11 cellular contexts compared by ENCODE assay signal in genomic region chr12:55820679-55821078, GRCh38. TPM values are rescaled to one million over a fixed set of nuclear protein-coding genes. Genes with fewer than 3 reads are reported as not detected.
A peak's percentile ranks its signal among the peaks of the same experiment; 100 is the strongest.
DNase-seq lines count a peak whose midpoint lies in the region; ATAC-seq, FAIRE-seq and TF ChIP-seq lines count a peak whose summit lies in the region.
"Had no signal": no experiment of that assay in that cellular context is flagged by ENCODE, and none has a peak within 500 bp of the region (broad histone marks: within the 10 kb centered on the region; RNA-seq: fewer than 3 reads in every experiment).

No MANE protein-coding gene starts in this region.

- in situ Hi-C loops in GM12878 (cut with MboI) = no loop called here

- SMC1A ChIA-PET in GM12878 (lab: Charles Lee; ENCODE audit: uncharacterized antibody, unreplicated experiment) = interaction anchor here (0.9 to 6.4 kb wide), 7 partner anchors 8 to 220 kb away, joined by 3 to 41 read pairs (median 6); partner anchors contain the start of gene DNAJC14

- H3K27me3 ChIP-seq in GM12878 (replicated peaks in 1 of 2; ENCODE audit: control insufficient read depth in 2 of 2, insufficient read depth in 2 of 2, low read length in 1 of 2) (no peaks in the 10 kb centered on the region), adrenal gland (no peaks in the 10 kb centered on the region), heart right ventricle (no peaks in the 10 kb centered on the region)
- H3K27me3 ChIP-seq in naive thymus-derived CD4-positive, alpha-beta T cell (ENCODE audit: control insufficient read depth in 2 of 2, insufficient read depth in 2 of 2, low read length in 2 of 2) = no peaks in the 10 kb centered on the region

- DNase-seq in DMS 273 (lab: John Stamatoyannopoulos, UW; ENCODE audit: unreplicated experiment) = peak; percentile 35
- no peak for DNase-seq in DMS 273 treated with DMSO at 0.1 percent for 48 hours (lab: John Stamatoyannopoulos, UW)
- DNase-seq in Kasumi-1 (lab: John Stamatoyannopoulos, UW) = peak; percentile 28 to 59
- no peak for DNase-seq in GM12878 (ENCODE audit: low read depth, low spot score)
- no peak for DNase-seq in naive thymus-derived CD4-positive, alpha-beta T cell
- DNase-seq in adrenal gland = no peak
- no peak for DNase-seq in heart right ventricle
- no peak for DNase-seq in activated naive CD4-positive, alpha-beta T cell treated with Interleukin-2 at 50 U/mL for 16 hours
- DNase-seq: NCI-H446, nucleus accumbens, T-helper 9 cell had no signal

- peaks cover 0 to 30% (median 12%) of the 10 kb centered on the region in 5 donors for H3K36me3 Mint-ChIP-seq in naive thymus-derived CD4-positive, alpha-beta T cell

- no peak overlapping the region for H3K4me3 ChIP-seq in GM12878
- no peak overlapping the region for H3K4me3 ChIP-seq in naive thymus-derived CD4-positive, alpha-beta T cell (ENCODE audit: low read length)
- no peak overlapping the region for H3K4me3 ChIP-seq in adrenal gland
- H3K4me3 ChIP-seq in heart right ventricle = no peak overlapping the region

- no peaks in the 10 kb centered on the region for H3K9me3 ChIP-seq in GM12878 (replicated peaks; ENCODE audit: control insufficient read depth, insufficient read depth, low read length)
- no peaks in the 10 kb centered on the region for H3K9me3 ChIP-seq in naive thymus-derived CD4-positive, alpha-beta T cell (ENCODE audit: control insufficient read depth in 2 of 3, low read length in 3 of 3)
- H3K9me3 ChIP-seq in adrenal gland (replicated peaks in 1 of 3) = no peaks in the 10 kb centered on the region
- no peaks in the 10 kb centered on the region for H3K9me3 ChIP-seq in heart right ventricle

- H3K4me3 Mint-ChIP-seq in naive thymus-derived CD4-positive, alpha-beta T cell = no peak overlapping the region

- TF ChIP-seq EP300 in GM12878 (IDR thresholded peaks at IDR 0.05; ENCODE audit: borderline replicate concordance in 1 of 2, control insufficient read depth in 1 of 2, low read depth in 2 of 2, low read length in 2 of 2) = no peak

- CTCF ChIA-PET in GM12878 (lab: Yijun Ruan, JAX) = interaction anchor here (0.9 to 7.2 kb wide), 11 partner anchors 8 to 223 kb away, joined by 3 to 89 read pairs (median 4); partner anchors contain the start of genes DNAJC14 and RAB5B
- CTCF ChIA-PET in naive thymus-derived CD4-positive, alpha-beta T cell (lab: Charles Lee) = interaction anchor here (0.6 to 6.0 kb wide), 6 partner anchors 9 to 170 kb away, joined by 3 to 43 read pairs (median 4); partner anchors contain the start of gene DNAJC14

- TF ChIP-seq CTCF in GM12878 (IDR thresholded peaks at IDR 0.05 in 2 of 3, conservative IDR thresholded peaks at IDR 0.05 in 1 of 3; ENCODE audit: control insufficient read depth in 2 of 3, extremely low read depth in 1 of 3, insufficient read depth in 1 of 3, low read depth in 3 of 3, low read length in 3 of 3) (peak in 2 of 3 experiments; percentile 22 to 25; a peak in 3 of 6 replicates), adrenal gland (IDR thresholded peaks at IDR 0.05) (no peak), heart right ventricle (IDR thresholded peaks at IDR 0.05) (no peak)

- no peak overlapping the region for H2AFZ ChIP-seq in GM12878 (ENCODE audit: control insufficient read depth, low read depth, low read length)

- H3K9me3 Mint-ChIP-seq in naive thymus-derived CD4-positive, alpha-beta T cell = no peaks in the 10 kb centered on the region

- 100% methylated on average over 1 of the region's 1 CpG for WGBS in GM12878 (ENCODE audit: insufficient coverage, insufficient replicate concordance, low lambda C conversion rate, missing lambda C conversion rate)
- WGBS in adrenal gland, 4 donors = 83 to 100% (median 93%) methylated on average over 1 of the region's 1 CpG
- 88% methylated on average over 1 of the region's 1 CpG for WGBS in heart right ventricle, 2 donors

- POLR2A ChIA-PET in GM12878 (lab: Charles Lee) = interaction anchor here (6.5 kb wide), 1 partner anchor 8 kb away, joined by 103 read pairs; the partner anchor contains the start of gene DNAJC14
- POLR2A ChIA-PET in naive thymus-derived CD4-positive, alpha-beta T cell (lab: Charles Lee) = interaction anchor here (0.8 to 10.9 kb wide), 7 partner anchors 10 to 297 kb away, joined by 3 to 243 read pairs (median 6); partner anchors contain the start of genes DGKA, DNAJC14, PYM1 and RAB5B

- ATAC-seq in GM12878 (no peak), heart right ventricle (no peak)
- ATAC-seq in naive thymus-derived CD4-positive, alpha-beta T cell = no peak

- peak overlapping the region in 4 of 9 donors; percentile 20 to 45 (median 36) for H3K27ac Mint-ChIP-seq in naive thymus-derived CD4-positive, alpha-beta T cell

- H3K27me3 Mint-ChIP-seq in naive thymus-derived CD4-positive, alpha-beta T cell = no peaks in the 10 kb centered on the region

- peak; percentile 22; the same call in 1 of the 2 replicates for TF ChIP-seq RAD21 in GM12878 (IDR thresholded peaks at IDR 0.05; ENCODE audit: insufficient read depth, low read depth, low read length)

- H3K4me1 ChIP-seq in GM12878 (ENCODE audit: control insufficient read depth, insufficient read depth, low read length) = peaks cover 8% of the 10 kb centered on the region; the same call in 1 of the 2 replicates
- peaks cover 20 to 25% of the 10 kb centered on the region in 2 donors for H3K4me1 ChIP-seq in naive thymus-derived CD4-positive, alpha-beta T cell (ENCODE audit: control insufficient read depth in 2 of 2, insufficient read depth in 2 of 2, low read length in 2 of 2)
- peaks cover 18 to 43% of the 10 kb centered on the region in 2 donors for H3K4me1 ChIP-seq in adrenal gland (replicated peaks in 1 of 2)
- H3K4me1 ChIP-seq in heart right ventricle = peaks cover 4 to 40% (median 24%) of the 10 kb centered on the region in 9 donors

- BruUV-seq in GM12878 (replicated peaks; lab: Mats Ljungman, UMichigan) = no TSS peak

- FAIRE-seq in GM12878 (lab: Jason Lieb, UNC) = no peak

- H3K27ac ChIP-seq in GM12878 (ENCODE audit: control insufficient read depth, insufficient read depth) = no peak overlapping the region
- H3K27ac ChIP-seq in naive thymus-derived CD4-positive, alpha-beta T cell (ENCODE audit: low read depth, low read length) = peak overlapping the region; percentile 18
- H3K27ac ChIP-seq in adrenal gland = no peak overlapping the region
- H3K27ac ChIP-seq in heart right ventricle = no peak overlapping the region

- no peaks in the 10 kb centered on the region for H4K20me1 ChIP-seq in GM12878 (ENCODE audit: control insufficient read depth, insufficient read depth)

- H3K4me2 ChIP-seq in GM12878 (ENCODE audit: control insufficient read depth, insufficient read depth) = no peak overlapping the region

- TF ChIP-seq POLR2A in GM12878 (IDR thresholded peaks at IDR 0.05; ENCODE audit: low read depth, low read length) (no peak), adrenal gland (IDR thresholded peaks at IDR 0.05) (no peak)

- peaks cover 39% of the 10 kb centered on the region for H3K79me2 ChIP-seq in GM12878 (ENCODE audit: control insufficient read depth, insufficient read depth, low read length)

- peaks cover 16 to 46% (median 25%) of the 10 kb centered on the region in 7 donors for H3K4me1 Mint-ChIP-seq in naive thymus-derived CD4-positive, alpha-beta T cell

- H3K9ac ChIP-seq in GM12878 (ENCODE audit: control insufficient read depth, insufficient read depth, low read length) = no peak overlapping the region

- H3K36me3 ChIP-seq in GM12878 (ENCODE audit: control insufficient read depth in 2 of 2, insufficient read depth in 2 of 2, low read length in 1 of 2) (peaks cover 5 to 25% of the 10 kb centered on the region in 2 experiments), adrenal gland (replicated peaks in 1 of 2) (peaks cover 0 to 41% of the 10 kb centered on the region in 2 donors), heart right ventricle (peaks cover 0 to 61% (median 34%) of the 10 kb centered on the region in 9 donors)
- peaks cover 7 to 48% (median 29%) of the 10 kb centered on the region in 3 experiments for H3K36me3 ChIP-seq in naive thymus-derived CD4-positive, alpha-beta T cell (ENCODE audit: control insufficient read depth in 2 of 3, insufficient read depth in 3 of 3, low read length in 3 of 3)

- intact Hi-C loops in GM12878 (cut with micrococcal nuclease; ENCODE audit: unreplicated experiment) = no loop called here
- intact Hi-C loops in naive thymus-derived CD4-positive, alpha-beta T cell (cut with micrococcal nuclease) = loop anchor here in 1 of 2 donors (10.0 kb wide), 1 partner anchor 1934 kb away; the partner anchor contains the start of genes CDK4 and MARCHF9
- intact Hi-C loops in adrenal gland (cut with DNase I) = loop anchor here in 1 of 2 donors (5.0 kb wide), 1 partner anchor 112 kb away; the partner anchor contains the start of gene DGKA
- intact Hi-C loops in heart right ventricle (cut with DNase I) = loop anchor here in 1 of 10 donors (10.0 kb wide), 1 partner anchor 114 kb away; the partner anchor contains the start of gene DGKA

- RAD21 ChIA-PET in GM12878 (lab: Charles Lee; ENCODE audit: unreplicated experiment) = interaction anchor here (1.2 to 4.2 kb wide), 2 partner anchors 9 to 82 kb away, joined by 3 to 36 read pairs; no protein-coding TSS in a partner anchor

RNA-seq across cellular contexts. Expression of gene ORMDL2, which starts 2.8 kb away (rescaled TPM):
- 16.9 and 18.8 TPM in 2 replicates for total RNA-seq in GM12878 (2013; cell fraction: nucleolus; rRNA removed)
- total RNA-seq in GM12878 (2014; rRNA removed) = 26.0 and 33.5 TPM in 2 replicates
- total RNA-seq in GM12878 (2014; rRNA removed; fragmentation: Illumina TruSeq; extraction: Trizol) = 24.2 and 29.1 TPM in 2 replicates
- total RNA-seq in GM12878 (2021) = 33.7 and 37.6 TPM in 2 replicates
- polyA plus RNA-seq in GM12878 (2011; ENCODE audit: low read depth) = 53.0 TPM
- polyA plus RNA-seq in GM12878 (2011; rRNA removed) = 13.8 and 15.0 TPM in 2 replicates
- 17.5 and 20.8 TPM in 2 replicates for polyA plus RNA-seq in GM12878 (2011; cell fraction: cytosol; rRNA removed)
- 7.4 and 9.5 TPM in 2 replicates for polyA plus RNA-seq in GM12878 (2011; cell fraction: nucleus; rRNA removed)
- 31.1 and 39.4 TPM in 2 replicates for polyA plus RNA-seq in GM12878 (2012)
- 34.1 and 44.2 TPM in 2 replicates for polyA plus RNA-seq in GM12878 (2014; fragmentation: Illumina TruSeq; extraction: Trizol)
- polyA plus RNA-seq in GM12878 (2014; fragmentation: Nextera tagmentation; extraction: Ambion mirVana) = 100 to 1,000 TPM; 123 to 135 TPM
- polyA plus RNA-seq in GM12878 (2014; rRNA removed) = 24.3 and 27.5 TPM in 2 replicates
- polyA plus RNA-seq in GM12878 (2016; fragmentation: Nextera tagmentation; extraction: Ambion mirVana) = 10 to 100 TPM; 86.9 to 96.0 TPM
- 19.4 and 32.5 TPM in 2 replicates for polyA minus RNA-seq in GM12878 (2011; rRNA and poly(A)+ RNA removed)
- 8.0 and 11.1 TPM in 2 replicates for polyA minus RNA-seq in GM12878 (2011; cell fraction: cytosol; rRNA and poly(A)+ RNA removed)
- 13.8 and 14.9 TPM in 2 replicates for polyA minus RNA-seq in GM12878 (2011; cell fraction: nucleus; rRNA and poly(A)+ RNA removed)
- total RNA-seq in naive thymus-derived CD4-positive, alpha-beta T cell = 10 to 100 TPM; 12.3 to 67.3 (median 40.5) TPM
- polyA plus RNA-seq in naive thymus-derived CD4-positive, alpha-beta T cell = 100 to 1,000 TPM in 1 of 2 donors, 10 to 100 TPM in 1; 96.0 to 107 TPM
- 10 to 100 TPM; 11.7 to 67.5 (median 25.8) TPM for total RNA-seq in adrenal gland
- 10 to 100 TPM; 45.4 to 97.7 (median 68.6) TPM for polyA plus RNA-seq in adrenal gland
- 10 to 100 TPM; 10.3 to 36.9 (median 17.4) TPM for total RNA-seq in heart right ventricle
- 10 to 100 TPM; 33.7 to 82.9 TPM for polyA plus RNA-seq in heart right ventricle

RNA-seq across cellular contexts. Expression of gene SARNP, which starts 3.2 kb away (rescaled TPM):
- 55.7 and 56.6 TPM in 2 replicates for total RNA-seq in GM12878 (2013; cell fraction: nucleolus; rRNA removed)
- total RNA-seq in GM12878 (2014; rRNA removed) = 79.9 and 105 TPM in 2 replicates
- total RNA-seq in GM12878 (2014; rRNA removed; fragmentation: Illumina TruSeq; extraction: Trizol) = 168 and 173 TPM in 2 replicates
- 77.6 and 88.0 TPM in 2 replicates for total RNA-seq in GM12878 (2021)
- polyA plus RNA-seq in GM12878 (2011; ENCODE audit: low read depth) = 67.8 TPM
- polyA plus RNA-seq in GM12878 (2011; rRNA removed) = 172 and 221 TPM in 2 replicates
- polyA plus RNA-seq in GM12878 (2011; cell fraction: cytosol; rRNA removed) = 82.3 and 99.2 TPM in 2 replicates
- 69.4 and 73.8 TPM in 2 replicates for polyA plus RNA-seq in GM12878 (2011; cell fraction: nucleus; rRNA removed)
- polyA plus RNA-seq in GM12878 (2012) = 94.7 and 111 TPM in 2 replicates
- polyA plus RNA-seq in GM12878 (2014; fragmentation: Illumina TruSeq; extraction: Trizol) = 222 and 297 TPM in 2 replicates
- 100 to 1,000 TPM; 419 to 445 TPM for polyA plus RNA-seq in GM12878 (2014; fragmentation: Nextera tagmentation; extraction: Ambion mirVana)
- 113 and 170 TPM in 2 replicates for polyA plus RNA-seq in GM12878 (2014; rRNA removed)
- 100 to 1,000 TPM; 204 to 205 TPM for polyA plus RNA-seq in GM12878 (2016; fragmentation: Nextera tagmentation; extraction: Ambion mirVana)
- polyA minus RNA-seq in GM12878 (2011; rRNA and poly(A)+ RNA removed) = 37.2 and 52.1 TPM in 2 replicates
- polyA minus RNA-seq in GM12878 (2011; cell fraction: cytosol; rRNA and poly(A)+ RNA removed) = 12.4 and 20.5 TPM in 2 replicates
- polyA minus RNA-seq in GM12878 (2011; cell fraction: nucleus; rRNA and poly(A)+ RNA removed) = 16.7 and 25.6 TPM in 2 replicates
- total RNA-seq in naive thymus-derived CD4-positive, alpha-beta T cell = 10 to 100 TPM; 28.0 to 73.0 (median 41.7) TPM
- polyA plus RNA-seq in naive thymus-derived CD4-positive, alpha-beta T cell = 100 to 1,000 TPM in 1 of 2 donors, 10 to 100 TPM in 1; 89.7 to 115 TPM
- 10 to 100 TPM; 23.2 to 65.1 (median 55.2) TPM for total RNA-seq in adrenal gland
- polyA plus RNA-seq in adrenal gland = 100 to 1,000 TPM; 113 to 131 (median 117) TPM
- total RNA-seq in heart right ventricle = 10 to 100 TPM; 47.5 to 58.0 (median 53.2) TPM
- polyA plus RNA-seq in heart right ventricle = 100 to 1,000 TPM in 1 of 2 donors, 10 to 100 TPM in 1; 90.3 to 136 TPM

RNA-seq across cellular contexts. Expression of gene DNAJC14, which starts 8.7 kb away (rescaled TPM):
- total RNA-seq in GM12878 (2013; cell fraction: nucleolus; rRNA removed) = 37.3 and 47.3 TPM in 2 replicates
- total RNA-seq in GM12878 (2014; rRNA removed) (36.5 and 40.4 TPM in 2 replicates), GM12878 (2014; rRNA removed; fragmentation: Illumina TruSeq; extraction: Trizol) (33.9 and 35.4 TPM in 2 replicates), GM12878 (2021) (30.9 and 31.2 TPM in 2 replicates), adrenal gland (10 to 100 TPM; 26.3 to 50.0 (median 31.7) TPM), heart right ventricle (10 to 100 TPM; 12.5 to 20.8 (median 17.0) TPM)
- 13.8 TPM for polyA plus RNA-seq in GM12878 (2011; ENCODE audit: low read depth)
- polyA plus RNA-seq in GM12878 (2011; rRNA removed) (19.6 and 22.1 TPM in 2 replicates), GM12878 (2014; fragmentation: Illumina TruSeq; extraction: Trizol) (32.0 and 37.3 TPM in 2 replicates), GM12878 (2014; fragmentation: Nextera tagmentation; extraction: Ambion mirVana) (1 to 10 TPM; 5.7 to 8.7 TPM), GM12878 (2014; rRNA removed) (19.0 and 21.9 TPM in 2 replicates), GM12878 (2016; fragmentation: Nextera tagmentation; extraction: Ambion mirVana) (10 to 100 TPM; 21.4 to 22.3 TPM), adrenal gland (10 to 100 TPM in 2 of 3 donors, 1 to 10 TPM in 1; 9.9 to 31.2 (median 12.4) TPM), heart right ventricle (10 to 100 TPM in 1 of 2 donors, 1 to 10 TPM in 1; 7.9 to 15.7 TPM)
- polyA plus RNA-seq in GM12878 (2011; cell fraction: cytosol; rRNA removed) = 19.6 and 31.7 TPM in 2 replicates
- polyA plus RNA-seq in GM12878 (2011; cell fraction: nucleus; rRNA removed) = 9.0 and 15.2 TPM in 2 replicates
- 19.0 and 21.5 TPM in 2 replicates for polyA plus RNA-seq in GM12878 (2012)
- 17.7 and 18.5 TPM in 2 replicates for polyA minus RNA-seq in GM12878 (2011; rRNA and poly(A)+ RNA removed)
- 11.5 and 17.0 TPM in 2 replicates for polyA minus RNA-seq in GM12878 (2011; cell fraction: cytosol; rRNA and poly(A)+ RNA removed)
- 7.7 and 12.7 TPM in 2 replicates for polyA minus RNA-seq in GM12878 (2011; cell fraction: nucleus; rRNA and poly(A)+ RNA removed)
- 10 to 100 TPM; 20.3 to 36.1 (median 35.9) TPM for total RNA-seq in naive thymus-derived CD4-positive, alpha-beta T cell
- polyA plus RNA-seq in naive thymus-derived CD4-positive, alpha-beta T cell = 10 to 100 TPM; 31.9 to 50.4 TPM

RNA-seq across cellular contexts. Expression of gene MMP19, which starts 22.1 kb away (rescaled TPM):
- total RNA-seq in GM12878 (2013; cell fraction: nucleolus; rRNA removed) = not detected in 2 replicates
- total RNA-seq in GM12878 (2014; rRNA removed) (not detected in 2 replicates), GM12878 (2014; rRNA removed; fragmentation: Illumina TruSeq; extraction: Trizol) (not detected in 2 replicates), GM12878 (2021) (not detected in 2 replicates), adrenal gland (10 to 100 TPM in 3 of 8 donors, 1 to 10 TPM in 5; 1.9 to 17.3 (median 7.2) TPM), heart right ventricle (10 to 100 TPM in 2 of 10 donors, 1 to 10 TPM in 4, under 1 TPM in 4; 0.72 to 11.5 (median 1.8) TPM)
- polyA plus RNA-seq in GM12878 (2011; ENCODE audit: low read depth) = not detected
- polyA plus RNA-seq in GM12878 (2011; rRNA removed) (not detected in 2 replicates), GM12878 (2014; fragmentation: Illumina TruSeq; extraction: Trizol) (not detected in 2 replicates), GM12878 (2014; fragmentation: Nextera tagmentation; extraction: Ambion mirVana) (under 1 TPM; 0.03 to 0.04 TPM), GM12878 (2014; rRNA removed) (0.04 TPM in 1 of 2 replicates, not detected in the other), GM12878 (2016; fragmentation: Nextera tagmentation; extraction: Ambion mirVana) (not detected), adrenal gland (10 to 100 TPM in 2 of 3 donors, 1 to 10 TPM in 1; 8.0 to 15.8 (median 15.3) TPM), heart right ventricle (1 to 10 TPM; 4.3 to 6.0 TPM)
- polyA plus RNA-seq in GM12878 (2011; cell fraction: cytosol; rRNA removed) = 0.03 TPM in 1 of 2 replicates, not detected in the other
- 0.06 TPM in 1 of 2 replicates, not detected in the other for polyA plus RNA-seq in GM12878 (2011; cell fraction: nucleus; rRNA removed)
- 0.09 and 0.15 TPM in 2 replicates for polyA plus RNA-seq in GM12878 (2012)
- not detected in 2 replicates for polyA minus RNA-seq in GM12878 (2011; rRNA and poly(A)+ RNA removed)
- polyA minus RNA-seq in GM12878 (2011; cell fraction: cytosol; rRNA and poly(A)+ RNA removed) = not detected in 2 replicates
- polyA minus RNA-seq in GM12878 (2011; cell fraction: nucleus; rRNA and poly(A)+ RNA removed) = not detected in 2 replicates
- total RNA-seq in naive thymus-derived CD4-positive, alpha-beta T cell = under 1 TPM in 4 of 5 experiments, not detected in 1; 0.24 to 0.84 (median 0.54) TPM
- not detected for polyA plus RNA-seq in naive thymus-derived CD4-positive, alpha-beta T cell

Comparison
In these comparisons a context has a peak if more than half of its experiments do, and no peak if none do; other contexts are left out.
1. DNase-seq: peak in DMS 273 (single experiment) and Kasumi-1 (2 of 2); none in DMS 273 treated with DMSO at 0.1 percent for 48 hours (single experiment), GM12878 (single experiment), naive thymus-derived CD4-positive, alpha-beta T cell (0 of 9), adrenal gland (0 of 7), heart right ventricle (0 of 2) and activated naive CD4-positive, alpha-beta T cell treated with Interleukin-2 at 50 U/mL for 16 hours (single experiment).
2. CTCF ChIP-seq: peak in GM12878 (2 of 3); none in adrenal gland (0 of 6) and heart right ventricle (0 of 9).